In the genomic region with DNA sequence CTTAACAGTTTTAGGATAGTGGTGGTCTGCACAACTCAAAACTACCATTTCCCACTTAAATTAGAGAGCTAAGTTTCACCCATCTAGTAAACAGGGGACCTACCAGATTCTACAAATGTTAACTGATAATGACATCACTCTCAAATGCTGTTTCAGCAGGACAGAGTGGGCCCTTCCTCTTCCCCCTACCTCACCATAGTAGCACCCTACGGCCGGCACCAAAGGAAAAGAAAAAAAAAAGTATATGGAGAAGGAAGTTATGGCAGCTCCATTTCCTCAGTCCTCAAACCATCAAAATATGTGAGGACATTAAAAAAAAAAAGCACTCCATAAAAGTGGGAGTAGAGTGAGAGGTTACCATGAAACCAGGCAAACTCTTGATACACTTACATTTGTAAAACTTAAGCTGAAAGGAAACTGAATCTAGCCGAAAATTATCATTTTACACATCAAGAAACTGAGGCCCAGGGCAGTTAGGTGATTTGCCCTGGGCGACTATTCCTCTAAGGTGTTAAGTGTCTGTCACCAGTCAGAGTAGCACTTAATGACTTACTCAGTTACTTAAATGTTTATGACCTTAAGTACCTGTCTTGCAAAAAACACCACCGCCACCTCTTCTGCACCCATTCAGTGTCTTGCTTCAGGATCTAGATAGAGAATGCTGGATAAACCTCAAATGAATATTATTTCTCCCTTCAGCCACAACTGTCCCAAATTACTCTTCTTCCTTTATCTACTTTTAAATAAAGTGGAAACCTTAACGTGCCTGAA, we compare ENCODE assay signal across 8 cellular contexts. TPM values are rescaled to one million over a fixed set of nuclear protein-coding genes. Genes with fewer than 3 reads are reported as not detected.
DNase-seq lines count a peak whose midpoint lies in the region; ATAC-seq and TF ChIP-seq lines count a peak whose summit lies in the region.

No MANE protein-coding gene starts in this region.

- H3K27me3 ChIP-seq in HAP-1 (ENCODE audit: low read depth) (no peaks in the 10 kb centered on the region), iPS-18a (ENCODE audit: control insufficient read depth, insufficient read depth, low read length) (no peaks in the 10 kb centered on the region)

- H3K4me3 ChIP-seq in HAP-1 (peak overlapping the region; percentile 89), iPS-18a (ENCODE audit: low read length) (peak overlapping the region; percentile 85)

- peaks cover 3% of the 10 kb centered on the region for H3K27me3 Mint-ChIP-seq in activated CD8-positive, alpha-beta T cell treated with anti-CD3 and anti-CD28 coated beads for 36 hours
- peaks cover 0 to 4% of the 10 kb centered on the region in 2 donors for H3K27me3 Mint-ChIP-seq in stimulated activated naive B cell treated with anti-CD40 and anti-IgM and Interleukin-4, amounts not matched to agents 10 μg/mL and 1 μg/mL and 100 μg/mL, for 72 hours

- CTCF ChIA-PET in activated CD8-positive, alpha-beta T cell treated with anti-CD3 and anti-CD28 coated beads for 36 hours (lab: Charles Lee): interaction anchor here (0.6 to 1.3 kb wide), 6 partner anchors 15 to 821 kb away, joined by 3 to 7 read pairs (median 4); no protein-coding TSS in a partner anchor

- H3K36me3 Mint-ChIP-seq in activated CD8-positive, alpha-beta T cell treated with anti-CD3 and anti-CD28 coated beads for 36 hours (ENCODE audit: low read depth): peaks cover 54% of the 10 kb centered on the region
- peaks cover 35 to 49% of the 10 kb centered on the region in 2 donors for H3K36me3 Mint-ChIP-seq in stimulated activated naive B cell treated with anti-CD40 and anti-IgM and Interleukin-4, amounts not matched to agents 10 μg/mL and 1 μg/mL and 100 μg/mL, for 72 hours

- H3K9ac ChIP-seq in iPS-18a (ENCODE audit: low read length): peak overlapping the region; percentile 93

- no peak overlapping the region for H3K27ac ChIP-seq in iPS-18a (ENCODE audit: low read length)

- peak overlapping the region; percentile 98 for H3K27ac Mint-ChIP-seq in activated CD8-positive, alpha-beta T cell treated with anti-CD3 and anti-CD28 coated beads for 36 hours
- H3K27ac Mint-ChIP-seq in stimulated activated naive B cell treated with anti-CD40 and anti-IgM and Interleukin-4, amounts not matched to agents 10 μg/mL and 1 μg/mL and 100 μg/mL, for 72 hours: peak overlapping the region; percentile 99

- intact Hi-C loops in activated CD8-positive, alpha-beta T cell treated with anti-CD3 and anti-CD28 coated beads for 36 hours (cut with micrococcal nuclease): loop anchor here (5.0 kb wide), 3 partner anchors 51 to 559 kb away; a partner anchor contains a TSS

- H3K4me1 ChIP-seq in HAP-1: peaks cover 23% of the 10 kb centered on the region
- H3K4me1 ChIP-seq in iPS-18a (ENCODE audit: control insufficient read depth, low read depth, low read length): peaks cover 11% of the 10 kb centered on the region

- in situ Hi-C loops in HAP-1 (cut with MboI; ENCODE audit: low sequenced_read_pairs): no loop called here

- peaks cover 4% of the 10 kb centered on the region for H3K9me3 Mint-ChIP-seq in activated CD8-positive, alpha-beta T cell treated with anti-CD3 and anti-CD28 coated beads for 36 hours
- H3K9me3 Mint-ChIP-seq in stimulated activated naive B cell treated with anti-CD40 and anti-IgM and Interleukin-4, amounts not matched to agents 10 μg/mL and 1 μg/mL and 100 μg/mL, for 72 hours: no peaks in the 10 kb centered on the region

- peaks cover 45% of the 10 kb centered on the region for H3K4me1 Mint-ChIP-seq in activated CD8-positive, alpha-beta T cell treated with anti-CD3 and anti-CD28 coated beads for 36 hours (ENCODE audit: low read depth)
- H3K4me1 Mint-ChIP-seq in stimulated activated naive B cell treated with anti-CD40 and anti-IgM and Interleukin-4, amounts not matched to agents 10 μg/mL and 1 μg/mL and 100 μg/mL, for 72 hours: peaks cover 35 to 84% of the 10 kb centered on the region in 2 donors

- TF ChIP-seq CTCF in activated CD8-positive, alpha-beta T cell treated with anti-CD3 and anti-CD28 coated beads for 36 hours (IDR thresholded peaks at IDR 0.05): no peak

- H3K36me3 ChIP-seq in HAP-1 (replicated peaks): 0 out of 2 replicates have a peak, but pooled peaks cover 10% of the 10 kb centered on the region
- no peaks in the 10 kb centered on the region for H3K36me3 ChIP-seq in iPS-18a (ENCODE audit: control insufficient read depth, low read depth, low read length)

- POLR2A ChIA-PET in activated CD8-positive, alpha-beta T cell treated with anti-CD3 and anti-CD28 coated beads for 36 hours (lab: Charles Lee): interaction anchor here (1.0 to 6.6 kb wide), 6 partner anchors 13 to 559 kb away, joined by 3 to 87 read pairs (median 4); a partner anchor contains a TSS

- H3K4me3 Mint-ChIP-seq in activated CD8-positive, alpha-beta T cell treated with anti-CD3 and anti-CD28 coated beads for 36 hours: peak overlapping the region; percentile 98
- H3K4me3 Mint-ChIP-seq in stimulated activated naive B cell treated with anti-CD40 and anti-IgM and Interleukin-4, amounts not matched to agents 10 μg/mL and 1 μg/mL and 100 μg/mL, for 72 hours: peak overlapping the region; percentile 91 to 94

- peak; percentile 49 to 55 for DNase-seq in AML-193 (lab: John Stamatoyannopoulos, UW)
- DNase-seq in HAP-1 (ENCODE audit: low spot score in 2 of 2): peak in 1 of 2 experiments; percentile 28
- peak; percentile 43 for DNase-seq in activated CD8-positive, alpha-beta T cell treated with anti-CD3 and anti-CD28 coated beads for 36 hours
- no peak for DNase-seq in stimulated activated naive B cell treated with anti-CD40 and anti-IgM and Interleukin-4, amounts not matched to agents 10 μg/mL and 1 μg/mL and 100 μg/mL, for 72 hours

- no peak for ATAC-seq in activated CD8-positive, alpha-beta T cell treated with anti-CD3 and anti-CD28 coated beads for 36 hours
- ATAC-seq in stimulated activated naive B cell treated with anti-CD40 and anti-IgM and Interleukin-4, amounts not matched to agents 10 μg/mL and 1 μg/mL and 100 μg/mL, for 72 hours (replicated peaks): no peak
- no peak for ATAC-seq in GM21786 (IDR thresholded peaks at IDR 0.05; ENCODE audit: unreplicated experiment)
- ATAC-seq in GM18870 (IDR thresholded peaks at IDR 0.05; ENCODE audit: unreplicated experiment): no peak
- no peak for ATAC-seq in HG03432 (IDR thresholded peaks at IDR 0.05; ENCODE audit: unreplicated experiment)

- peaks cover 5% of the 10 kb centered on the region for H3K9me3 ChIP-seq in HAP-1
- no peaks in the 10 kb centered on the region for H3K9me3 ChIP-seq in iPS-18a (ENCODE audit: control insufficient read depth, low read depth, low read length)

RNA-seq across cellular contexts. Expression of a gene that starts 2.7 kb away (rescaled TPM):
- total RNA-seq in activated CD8-positive, alpha-beta T cell treated with anti-CD3 and anti-CD28 coated beads for 36 hours: 10 to 100 TPM; 35.8 to 36.8 TPM

RNA-seq across cellular contexts. Expression of a gene that starts 56.7 kb away (rescaled TPM):
- 10 to 100 TPM; 61.5 to 61.8 TPM for total RNA-seq in activated CD8-positive, alpha-beta T cell treated with anti-CD3 and anti-CD28 coated beads for 36 hours
